7 cellular contexts compared by ENCODE assay signal in genomic region chr5:177402271-177403043, GRCh38. TPM values are rescaled to one million over a fixed set of nuclear protein-coding genes. Genes with fewer than 3 reads are reported as not detected.
DNase-seq lines count a peak whose midpoint lies in the region; ATAC-seq and TF ChIP-seq lines count a peak whose summit lies in the region.
"Had no signal": no experiment of that assay in that cellular context is flagged by ENCODE, and none has a peak within 500 bp of the region (broad histone marks: within the 10 kb centered on the region; RNA-seq: fewer than 3 reads in every experiment).

No MANE protein-coding gene starts in this region.

- H3K4me1 ChIP-seq in hepatocyte (ENCODE audit: insufficient read depth): peaks cover 18% of the 10 kb centered on the region

- no peaks in the 10 kb centered on the region for H4K20me1 ChIP-seq in hepatocyte (ENCODE audit: insufficient read depth, poor library complexity, severe bottlenecking)

- H3K4me1 Mint-ChIP-seq in Calu3 (ENCODE audit: low read depth, unreplicated experiment): peaks cover 9% of the 10 kb centered on the region
- peaks cover 33% of the 10 kb centered on the region for H3K4me1 Mint-ChIP-seq in stimulated activated effector memory CD8-positive, alpha-beta T cell treated with anti-CD3 and anti-CD28 coated beads, Interleukin-12 subunit alpha, Interleukin-12 subunit beta, amount 100 ng/mL, for 72 hours

- DNase-seq in Calu3 (peak; percentile 93), NCI-H1930 (lab: John Stamatoyannopoulos, UW) (peak; percentile 49 to 71), hepatocyte (ENCODE audit: low spot score) (peak; percentile 89), NCI-H446 treated with DMSO at 0.1 percent for 48 hours (lab: John Stamatoyannopoulos, UW) (no peak)
- DNase-seq in activated CD8-positive, alpha-beta memory T cell treated with anti-CD3 and anti-CD28 coated beads, Interleukin-2, amount 50 U/mL, for 48 hours: peak; percentile 82
- DNase-seq in stimulated activated effector memory CD8-positive, alpha-beta T cell treated with anti-CD3 and anti-CD28 coated beads, Interleukin-12 subunit alpha, Interleukin-12 subunit beta, amount 100 ng/mL, for 72 hours (ENCODE audit: low spot score in 2 of 2): peak; percentile 39 to 64

- H3K9me3 Mint-ChIP-seq in Calu3 (ENCODE audit: low read depth, unreplicated experiment): no peaks in the 10 kb centered on the region
- no peaks in the 10 kb centered on the region for H3K9me3 Mint-ChIP-seq in stimulated activated effector memory CD8-positive, alpha-beta T cell treated with anti-CD3 and anti-CD28 coated beads, Interleukin-12 subunit alpha, Interleukin-12 subunit beta, amount 100 ng/mL, for 72 hours

- no peaks in the 10 kb centered on the region for H3K27me3 Mint-ChIP-seq in Calu3 (ENCODE audit: unreplicated experiment)

- intact Hi-C loops in Calu3 (cut with micrococcal nuclease; ENCODE audit: unreplicated experiment): loop anchor here (1.0 to 2.0 kb wide), 2 partner anchors 52 to 288 kb away; no protein-coding TSS in a partner anchor

- CTCF ChIA-PET in Calu3 (lab: Charles Lee): interaction anchor here (0.6 to 5.2 kb wide), 20 partner anchors 11 to 315 kb away, joined by 3 to 94 read pairs (median 6); partner anchors contain the start of genes FGFR4, GRK6, LMAN2 and PRR7

- TF ChIP-seq CTCF in Calu3 (IDR thresholded peaks at IDR 0.05; ENCODE audit: unreplicated experiment): peak; percentile 81
- TF ChIP-seq CTCF in hepatocyte (IDR thresholded peaks at IDR 0.05; ENCODE audit: poor library complexity): peak; percentile 55

- H3K4me2 ChIP-seq in hepatocyte: peak overlapping the region; percentile 100

- H3K27ac ChIP-seq in hepatocyte: no peak overlapping the region

- H3K36me3 Mint-ChIP-seq in Calu3 (ENCODE audit: insufficient read depth, unreplicated experiment): peaks cover 35% of the 10 kb centered on the region
- H3K36me3 Mint-ChIP-seq in stimulated activated effector memory CD8-positive, alpha-beta T cell treated with anti-CD3 and anti-CD28 coated beads, Interleukin-12 subunit alpha, Interleukin-12 subunit beta, amount 100 ng/mL, for 72 hours: no peaks in the 10 kb centered on the region

- no peaks in the 10 kb centered on the region for H3K9me3 ChIP-seq in hepatocyte (ENCODE audit: low read depth)

- no peaks in the 10 kb centered on the region for H3K36me3 ChIP-seq in hepatocyte (replicated peaks; ENCODE audit: insufficient read depth, low read depth)

- peak overlapping the region; percentile 77 for H3K4me3 Mint-ChIP-seq in Calu3 (ENCODE audit: low read depth, unreplicated experiment)
- peak overlapping the region; percentile 82 for H3K4me3 Mint-ChIP-seq in stimulated activated effector memory CD8-positive, alpha-beta T cell treated with anti-CD3 and anti-CD28 coated beads, Interleukin-12 subunit alpha, Interleukin-12 subunit beta, amount 100 ng/mL, for 72 hours

- peak overlapping the region; percentile 71 for H2AFZ ChIP-seq in hepatocyte

- no peak overlapping the region for H3K4me3 ChIP-seq in hepatocyte

- ATAC-seq in stimulated activated effector memory CD8-positive, alpha-beta T cell treated with anti-CD3 and anti-CD28 coated beads, Interleukin-12 subunit alpha, Interleukin-12 subunit beta, amount 100 ng/mL, for 72 hours: peak; percentile 58

- peaks cover 8% of the 10 kb centered on the region for H3K27me3 ChIP-seq in hepatocyte

- BruUV-seq in Calu3 (replicated peaks; lab: Mats Ljungman, UMichigan): TSS peak; percentile 41

- no peaks in the 10 kb centered on the region for H3K9me2 ChIP-seq in hepatocyte (replicated peaks; ENCODE audit: insufficient read depth)

- H3K79me2 ChIP-seq in hepatocyte: no peaks in the 10 kb centered on the region

- H3K27ac Mint-ChIP-seq in Calu3 (ENCODE audit: unreplicated experiment): peak overlapping the region; percentile 67
- peak overlapping the region; percentile 29 for H3K27ac Mint-ChIP-seq in stimulated activated effector memory CD8-positive, alpha-beta T cell treated with anti-CD3 and anti-CD28 coated beads, Interleukin-12 subunit alpha, Interleukin-12 subunit beta, amount 100 ng/mL, for 72 hours

- WGBS in hepatocyte (ENCODE audit: low lambda C conversion rate, missing lambda C conversion rate): 14% methylated on average over 49 of the region's 49 CpGs

RNA-seq across cellular contexts. Expression of gene PFN3, which starts 2.0 kb away (rescaled TPM):
- not detected in 2 replicates for total RNA-seq in Calu3 (2022)
- total RNA-seq in hepatocyte: not detected in 2 replicates
- polyA plus RNA-seq in hepatocyte: not detected in 2 replicates
- total RNA-seq: T-helper 1 cell treated with Interleukin-12 subunit alpha and Interleukin-12 subunit beta and Interleukin-4 antibody, amounts not matched to agents 30 ng/mL and 1 ng/mL, for 36 hours had no signal

RNA-seq across cellular contexts. Expression of gene F12, which starts 6.9 kb away (rescaled TPM):
- total RNA-seq in Calu3 (2022): 14.3 and 20.2 TPM in 2 replicates
- total RNA-seq in hepatocyte: 16.5 and 18.2 TPM in 2 replicates
- 46.6 and 49.8 TPM in 2 replicates for polyA plus RNA-seq in hepatocyte

RNA-seq across cellular contexts. Expression of gene SLC34A1, which starts 18.2 kb away (rescaled TPM):
- total RNA-seq in Calu3 (2022) (0.19 and 0.64 TPM in 2 replicates), hepatocyte (0.12 TPM in 1 of 2 replicates, not detected in the other)
- polyA plus RNA-seq in hepatocyte: 0.33 TPM in 1 of 2 replicates, not detected in the other
- total RNA-seq: T-helper 1 cell treated with Interleukin-12 subunit alpha and Interleukin-12 subunit beta and Interleukin-4 antibody, amounts not matched to agents 30 ng/mL and 1 ng/mL, for 36 hours had no signal

RNA-seq across cellular contexts. Expression of gene GRK6, which starts 24.0 kb away (rescaled TPM):
- total RNA-seq in Calu3 (2022): 64.6 and 72.6 TPM in 2 replicates
- 29.3 and 31.6 TPM in 2 replicates for total RNA-seq in hepatocyte
- polyA plus RNA-seq in hepatocyte: 27.3 and 31.1 TPM in 2 replicates

RNA-seq across cellular contexts. Expression of gene PRR7, which starts 44.2 kb away (rescaled TPM):
- total RNA-seq in Calu3 (2022) (25.2 and 27.6 TPM in 2 replicates), hepatocyte (4.8 TPM in 2 replicates)
- polyA plus RNA-seq in hepatocyte: 11.7 and 14.3 TPM in 2 replicates
